Comparison of ENCODE assay signal across 1 cellular context in genomic region chr4:98711526-98711925, GRCh38.
TF ChIP-seq lines count a peak whose summit lies in the region.

No MANE protein-coding gene starts in this region.

TF ChIP-seq in SK-N-SH treated with all-trans-retinoic acid at 6 μM for 48 hours, 23 proteins besides CTCF, POLR2A, EP300 and RAD21 (continued from another document):
- TF ChIP-seq PATZ1 (CRISPR knock-in tag; IDR thresholded peaks at IDR 0.05; ENCODE audit: borderline replicate concordance) = no peak
- no peak for TF ChIP-seq OSR1 (CRISPR knock-in tag; IDR thresholded peaks at IDR 0.05)
- TF ChIP-seq RARB (CRISPR knock-in tag; IDR thresholded peaks at IDR 0.05) = no peak
- TF ChIP-seq POU6F1 (CRISPR knock-in tag; IDR thresholded peaks at IDR 0.05; ENCODE audit: borderline replicate concordance, low read depth) = no peak
